Comparison of ENCODE assay signal across 11 cellular contexts in the genomic region with DNA sequence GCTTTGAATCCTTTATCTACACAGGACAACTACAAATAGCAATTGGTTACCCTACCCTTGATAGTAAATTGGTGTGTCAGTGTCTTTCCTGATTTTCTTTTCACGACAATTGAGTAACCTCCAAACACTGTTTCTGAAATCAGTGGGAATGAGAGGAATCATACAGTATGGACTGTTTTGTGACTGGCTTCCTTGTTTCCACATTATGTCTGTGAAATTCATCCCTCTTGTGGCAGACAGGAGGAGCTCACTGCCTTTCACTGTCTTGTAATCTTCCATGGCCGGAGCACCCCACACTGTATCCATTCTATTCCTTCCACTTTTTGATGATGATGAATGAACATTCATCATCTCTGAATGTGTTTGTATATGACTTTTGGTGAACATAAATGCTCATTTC.
A peak's percentile ranks its signal among the peaks of the same experiment; 100 is the strongest.
DNase-seq lines count a peak whose midpoint lies in the region; ATAC-seq and TF ChIP-seq lines count a peak whose summit lies in the region.
"Had no signal": no experiment of that assay in that cellular context is flagged by ENCODE, and none has a peak within 500 bp of the region (broad histone marks: within the 10 kb centered on the region; RNA-seq: fewer than 3 reads in every experiment).

No MANE protein-coding gene starts in this region.

- H3K4me1 ChIP-seq in OCI-LY3 (ENCODE audit: low read length): no peaks in the 10 kb centered on the region
- no peaks in the 10 kb centered on the region for H3K4me1 ChIP-seq in CD8-positive, alpha-beta memory T cell (ENCODE audit: insufficient read depth, low read length)

- no peak overlapping the region for H3K4me3 Mint-ChIP-seq in osteocyte (ENCODE audit: unreplicated experiment)
- H3K4me3 Mint-ChIP-seq in CD8-positive, alpha-beta memory T cell: no peak overlapping the region
- H3K4me3 Mint-ChIP-seq in stimulated activated effector memory CD8-positive, alpha-beta T cell treated with anti-CD3 and anti-CD28 coated beads, Interleukin-12 subunit alpha, Interleukin-12 subunit beta, amount 100 ng/mL, for 72 hours: no peak overlapping the region
- H3K4me3 Mint-ChIP-seq: activated T-cell treated with anti-CD3 and anti-CD28 coated beads, Interleukin-2, amount 50 U/mL, for 4 hours had no signal

- TF ChIP-seq CTCF in OCI-LY3 (IDR thresholded peaks at IDR 0.05; ENCODE audit: low read depth, low read length) (peak; percentile 19; the same call in 1 of the 2 replicates), epithelial cell of esophagus (IDR thresholded peaks at IDR 0.05; ENCODE audit: insufficient read depth, low read depth, low read length, missing control alignments) (peak; percentile 64), osteocyte (IDR thresholded peaks at IDR 0.05) (peak; percentile 25)

- H3K4me3 ChIP-seq in OCI-LY3 (ENCODE audit: low read length) (no peak overlapping the region), epithelial cell of esophagus (ENCODE audit: low read length) (no peak overlapping the region)
- H3K4me3 ChIP-seq in CD8-positive, alpha-beta memory T cell (ENCODE audit: low read length): no peak overlapping the region

- no peak overlapping the region for H3K27ac ChIP-seq in OCI-LY3 (ENCODE audit: low read length)
- H3K27ac ChIP-seq in CD8-positive, alpha-beta memory T cell (ENCODE audit: low read depth, low read length): no peak overlapping the region

- no peaks in the 10 kb centered on the region for H3K36me3 ChIP-seq in OCI-LY3 (replicated peaks; ENCODE audit: low read depth, low read length)
- no peaks in the 10 kb centered on the region for H3K36me3 ChIP-seq in CD8-positive, alpha-beta memory T cell (ENCODE audit: insufficient read depth, low read length)

- no peaks in the 10 kb centered on the region for H4K20me1 ChIP-seq in OCI-LY3 (ENCODE audit: insufficient read depth, low read length)

- no peak overlapping the region for H2AFZ ChIP-seq in OCI-LY3 (ENCODE audit: low read depth, low read length)

- H3K9me3 ChIP-seq in OCI-LY3 (ENCODE audit: insufficient read depth, low read length): no peaks in the 10 kb centered on the region
- no peaks in the 10 kb centered on the region for H3K9me3 ChIP-seq in CD8-positive, alpha-beta memory T cell (ENCODE audit: low read length)

- CTCF ChIA-PET in CD8-positive, alpha-beta memory T cell (lab: Charles Lee): interaction anchor here (0.8 to 1.4 kb wide), 3 partner anchors 10 to 41 kb away, joined by 3 to 5 read pairs (median 4); no protein-coding TSS in a partner anchor

- peaks cover 49% of the 10 kb centered on the region for H3K27me3 Mint-ChIP-seq in osteocyte (ENCODE audit: unreplicated experiment)
- H3K27me3 Mint-ChIP-seq in CD8-positive, alpha-beta memory T cell: peaks cover 0 to 2% of the 10 kb centered on the region in 2 donors

- no peaks in the 10 kb centered on the region for H3K9me3 Mint-ChIP-seq in osteocyte (ENCODE audit: unreplicated experiment)
- peaks cover 0 to 3% (median 0%) of the 10 kb centered on the region in 5 donors for H3K9me3 Mint-ChIP-seq in CD8-positive, alpha-beta memory T cell
- H3K9me3 Mint-ChIP-seq in stimulated activated effector memory CD8-positive, alpha-beta T cell treated with anti-CD3 and anti-CD28 coated beads, Interleukin-12 subunit alpha, Interleukin-12 subunit beta, amount 100 ng/mL, for 72 hours: no peaks in the 10 kb centered on the region
- H3K9me3 Mint-ChIP-seq: activated T-cell treated with anti-CD3 and anti-CD28 coated beads, Interleukin-2, amount 50 U/mL, for 4 hours had no signal

- H3K9ac ChIP-seq in OCI-LY3 (ENCODE audit: low read length): no peak overlapping the region

- H3K36me3 Mint-ChIP-seq in osteocyte (ENCODE audit: unreplicated experiment): no peaks in the 10 kb centered on the region
- no peaks in the 10 kb centered on the region for H3K36me3 Mint-ChIP-seq in CD8-positive, alpha-beta memory T cell
- no peaks in the 10 kb centered on the region for H3K36me3 Mint-ChIP-seq in stimulated activated effector memory CD8-positive, alpha-beta T cell treated with anti-CD3 and anti-CD28 coated beads, Interleukin-12 subunit alpha, Interleukin-12 subunit beta, amount 100 ng/mL, for 72 hours

- no peak overlapping the region for H3K27ac Mint-ChIP-seq in osteocyte (ENCODE audit: unreplicated experiment)
- H3K27ac Mint-ChIP-seq in CD8-positive, alpha-beta memory T cell: no peak overlapping the region
- no peak overlapping the region for H3K27ac Mint-ChIP-seq in stimulated activated effector memory CD8-positive, alpha-beta T cell treated with anti-CD3 and anti-CD28 coated beads, Interleukin-12 subunit alpha, Interleukin-12 subunit beta, amount 100 ng/mL, for 72 hours

- peak; percentile 9 for DNase-seq in NCI-H1092 treated with DMSO at 0.1 percent for 48 hours (lab: John Stamatoyannopoulos, UW)
- no peak for DNase-seq in NCI-H1092 (lab: John Stamatoyannopoulos, UW)
- peak; percentile 55 for DNase-seq in epithelial cell of esophagus (ENCODE audit: low read depth)
- DNase-seq in osteocyte (ENCODE audit: extremely low spot score, unreplicated experiment): no peak
- no peak for DNase-seq in stimulated activated naive CD4-positive, alpha-beta T cell (lab: John Stamatoyannopoulos, UW)
- DNase-seq in CD8-positive, alpha-beta memory T cell: no peak
- no peak for DNase-seq in stimulated activated effector memory CD8-positive, alpha-beta T cell treated with anti-CD3 and anti-CD28 coated beads, Interleukin-12 subunit alpha, Interleukin-12 subunit beta, amount 100 ng/mL, for 72 hours (ENCODE audit: low spot score in 2 of 2)
- DNase-seq: activated T-cell treated with anti-CD3 and anti-CD28 coated beads, Interleukin-2, amount 50 U/mL, for 4 hours; kidney glomerular epithelial cell; T-helper 2 cell had no signal

- POLR2A ChIA-PET in CD8-positive, alpha-beta memory T cell (lab: Charles Lee): interaction anchor here (0.7 kb wide), 1 partner anchor 10 kb away, joined by 4 read pairs; no protein-coding TSS in a partner anchor

- H3K79me2 ChIP-seq in OCI-LY3 (ENCODE audit: low read length): no peaks in the 10 kb centered on the region

- H3K4me2 ChIP-seq in OCI-LY3 (ENCODE audit: low read length): no peak overlapping the region

- no peaks in the 10 kb centered on the region for H3K4me1 Mint-ChIP-seq in osteocyte (ENCODE audit: unreplicated experiment)
- H3K4me1 Mint-ChIP-seq in CD8-positive, alpha-beta memory T cell: peaks cover 0 to 3% (median 0%) of the 10 kb centered on the region in 3 donors
- peaks cover 14% of the 10 kb centered on the region for H3K4me1 Mint-ChIP-seq in stimulated activated effector memory CD8-positive, alpha-beta T cell treated with anti-CD3 and anti-CD28 coated beads, Interleukin-12 subunit alpha, Interleukin-12 subunit beta, amount 100 ng/mL, for 72 hours

- no peak for ATAC-seq in stimulated activated effector memory CD8-positive, alpha-beta T cell treated with anti-CD3 and anti-CD28 coated beads, Interleukin-12 subunit alpha, Interleukin-12 subunit beta, amount 100 ng/mL, for 72 hours
- ATAC-seq: activated T-cell treated with anti-CD3 and anti-CD28 coated beads, Interleukin-2, amount 50 U/mL, for 4 hours had no signal

- H3K27me3 ChIP-seq in OCI-LY3 (ENCODE audit: low read depth, low read length): no peaks in the 10 kb centered on the region
- no peaks in the 10 kb centered on the region for H3K27me3 ChIP-seq in CD8-positive, alpha-beta memory T cell (ENCODE audit: insufficient read depth, low read length, poor library complexity, severe bottlenecking)

Comparison
In these comparisons a context has a peak if more than half of its experiments do, and no peak if none do; other contexts are left out.
1. DNase-seq: peak in NCI-H1092 treated with DMSO at 0.1 percent for 48 hours (single experiment) and epithelial cell of esophagus (single experiment); none in NCI-H1092 (single experiment), osteocyte (single experiment), stimulated activated naive CD4-positive, alpha-beta T cell (0 of 6), CD8-positive, alpha-beta memory T cell (0 of 5) and stimulated activated effector memory CD8-positive, alpha-beta T cell treated with anti-CD3 and anti-CD28 coated beads, Interleukin-12 subunit alpha, Interleukin-12 subunit beta, amount 100 ng/mL, for 72 hours (0 of 2).
2. Peak in every context shown above with its lines, with median percentiles within 50 percentile points of each other: CTCF ChIP-seq.